Comparison of ENCODE assay signal across 8 cellular contexts in the genomic region with DNA sequence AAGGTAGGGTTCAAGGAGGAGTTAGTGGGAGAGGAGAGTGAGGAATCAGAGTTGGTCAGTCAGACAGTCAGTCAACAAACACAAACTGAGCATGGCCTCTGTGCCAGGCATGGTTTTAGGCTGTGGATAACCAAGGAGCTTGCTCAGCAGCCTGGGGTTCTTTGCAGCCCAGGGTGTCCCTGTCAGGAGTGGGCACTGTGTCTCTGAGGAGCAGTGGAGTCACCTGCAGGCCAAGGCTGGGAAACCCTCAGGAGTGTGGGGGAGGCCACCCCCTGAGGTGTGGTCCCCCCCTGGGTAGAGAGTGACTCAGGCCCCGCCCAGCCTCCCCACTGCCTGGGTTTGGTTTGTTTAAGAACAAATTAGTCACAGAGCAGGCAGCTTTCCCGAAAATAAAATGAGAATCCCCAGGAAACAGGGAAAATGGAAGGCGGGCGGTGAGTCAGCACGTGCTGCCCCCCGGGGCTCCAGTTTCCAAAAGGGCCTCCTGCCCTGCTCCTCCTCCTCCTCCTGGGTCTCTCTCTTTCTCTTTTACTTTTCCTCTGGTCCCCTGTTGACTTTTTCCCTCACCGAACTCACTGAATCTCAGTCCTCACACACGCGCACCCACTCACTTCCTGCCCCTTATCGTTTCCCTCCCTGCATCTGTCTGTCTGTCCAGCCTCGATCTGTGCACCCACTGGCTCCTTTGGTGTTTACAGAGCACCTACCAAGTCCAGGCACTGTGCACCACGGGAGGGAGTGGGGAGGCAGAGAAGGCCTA. TPM values are rescaled to one million over a fixed set of nuclear protein-coding genes. Genes with fewer than 3 reads are reported as not detected.
DNase-seq lines count a peak whose midpoint lies in the region; ATAC-seq, FAIRE-seq and TF ChIP-seq lines count a peak whose summit lies in the region.

No MANE protein-coding gene starts in this region.

- H3K27ac ChIP-seq in right cardiac atrium (ENCODE audit: low read length) (peak overlapping the region; percentile 49), skin epidermis (peak overlapping the region; percentile 48 to 98 (median 90))

- peak; percentile 91 for DNase-seq in GM03348 (ENCODE audit: low spot score)
- peak; percentile 94 for DNase-seq in RCC 7860 (ENCODE audit: low spot score)
- peak; percentile 66 for DNase-seq in activated naive CD8-positive, alpha-beta T cell treated with anti-CD3 and anti-CD28 coated beads for 36 hours
- peak; percentile 87 to 93 (median 92) for DNase-seq in right cardiac atrium
- no peak for DNase-seq in NCI-H1092 treated with DMSO at 0.1 percent for 48 hours (lab: John Stamatoyannopoulos, UW)

- peak overlapping the region; percentile 76 for H3K27ac Mint-ChIP-seq in activated naive CD8-positive, alpha-beta T cell treated with anti-CD3 and anti-CD28 coated beads for 36 hours

- intact Hi-C loops in right cardiac atrium (cut with DNase I), result no loop called here

- no peak overlapping the region for H3K4me3 ChIP-seq in right cardiac atrium (ENCODE audit: low read length)
- H3K4me3 ChIP-seq in skin epidermis, result no peak overlapping the region

- FAIRE-seq in RCC 7860 (lab: Jason Lieb, UNC), result peak; percentile 89

- H3K9me3 ChIP-seq in right cardiac atrium (ENCODE audit: control insufficient read depth, low read length), result no peaks in the 10 kb centered on the region

- peak overlapping the region; percentile 60 for H3K4me3 Mint-ChIP-seq in activated naive CD8-positive, alpha-beta T cell treated with anti-CD3 and anti-CD28 coated beads for 36 hours

- WGBS in right cardiac atrium, result 39% methylated on average over 12 of the region's 12 CpGs

- H3K4me1 Mint-ChIP-seq in activated naive CD8-positive, alpha-beta T cell treated with anti-CD3 and anti-CD28 coated beads for 36 hours, result peaks cover 35% of the 10 kb centered on the region

- peaks cover 14% of the 10 kb centered on the region for H3K4me1 ChIP-seq in right cardiac atrium (ENCODE audit: control insufficient read depth, insufficient read depth, low read length)

- TF ChIP-seq POLR2A in GM18505 (IDR thresholded peaks at IDR 0.05; ENCODE audit: borderline replicate concordance, extremely low read depth, insufficient read depth, insufficient read length), result no peak

- H3K36me3 Mint-ChIP-seq in activated naive CD8-positive, alpha-beta T cell treated with anti-CD3 and anti-CD28 coated beads for 36 hours, result no peaks in the 10 kb centered on the region

- no peaks in the 10 kb centered on the region for H3K9me3 Mint-ChIP-seq in activated naive CD8-positive, alpha-beta T cell treated with anti-CD3 and anti-CD28 coated beads for 36 hours

- ATAC-seq in right cardiac atrium (peak; percentile 63 to 84), GM18861 (IDR thresholded peaks at IDR 0.05; ENCODE audit: unreplicated experiment) (no peak), GM18505 (IDR thresholded peaks at IDR 0.05; ENCODE audit: unreplicated experiment) (no peak)

- no peaks in the 10 kb centered on the region for H3K27me3 ChIP-seq in right cardiac atrium (ENCODE audit: control insufficient read depth, insufficient read depth)

- H3K27me3 Mint-ChIP-seq in activated naive CD8-positive, alpha-beta T cell treated with anti-CD3 and anti-CD28 coated beads for 36 hours, result no peaks in the 10 kb centered on the region

RNA-seq across cellular contexts. Expression of gene SOCS3, which starts 44.3 kb away (rescaled TPM):
- total RNA-seq in activated naive CD8-positive, alpha-beta T cell treated with anti-CD3 and anti-CD28 coated beads for 36 hours, result 10 to 100 TPM; 16.6 to 17.9 TPM
- 10 to 100 TPM in 3 of 4 donors, 1 to 10 TPM in 1; 6.6 to 51.2 (median 11.6) TPM for total RNA-seq in right cardiac atrium
- 52.6 TPM for polyA plus RNA-seq in right cardiac atrium

Comparison
In these comparisons a context has a peak if more than half of its experiments do, and no peak if none do; other contexts are left out.
1. ATAC-seq: peak in right cardiac atrium (2 of 2); none in GM18861 (single experiment) and GM18505 (single experiment).